ENCODE assay signal across 16 cellular contexts in the genomic region with DNA sequence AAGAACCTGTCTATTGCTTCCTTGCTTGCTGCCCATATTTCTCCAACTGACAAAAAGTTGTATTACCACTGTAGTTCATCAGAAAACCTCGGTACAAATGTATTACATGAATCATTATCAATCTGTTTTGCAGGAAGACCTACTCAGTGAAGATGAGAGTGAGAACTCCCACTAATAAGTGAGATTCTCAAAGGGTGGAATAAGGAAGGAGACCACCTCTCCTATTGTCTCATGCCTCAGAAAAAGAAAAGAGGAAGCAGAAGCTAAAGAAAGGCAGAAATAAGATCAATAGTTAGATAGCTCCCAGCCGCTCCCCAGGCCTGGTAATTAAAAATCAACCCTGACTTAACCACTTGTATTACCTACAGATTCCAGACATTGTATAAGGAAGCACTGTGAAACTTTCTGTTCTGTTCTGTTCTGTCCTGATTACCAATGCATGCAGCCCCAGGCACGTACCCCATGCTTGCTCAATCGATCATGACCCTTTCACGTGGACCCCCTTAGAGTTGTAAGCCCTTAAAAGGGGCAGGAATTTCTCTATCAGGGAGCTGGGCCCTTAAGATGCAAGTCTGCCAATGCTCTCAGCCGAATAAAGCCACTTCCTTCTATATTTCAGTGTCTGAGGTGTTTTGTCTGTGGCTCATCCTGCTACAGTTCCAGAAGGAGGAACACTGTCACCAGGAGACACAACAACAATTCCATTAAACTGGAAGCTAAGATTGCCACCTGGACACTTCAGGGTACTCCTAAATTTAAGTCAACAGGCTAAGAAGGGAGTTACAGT.
"Had no signal": no experiment of that assay in that cellular context is flagged by ENCODE, and none has a peak within 500 bp of the region (broad histone marks: within the 10 kb centered on the region; RNA-seq: fewer than 3 reads in every experiment).

No MANE protein-coding gene starts in this region.

- DNase-seq: dermis blood vessel endothelial cell; foreskin keratinocyte; left colon; left ventricle myocardium superior; mesenchymal stem cell; midbrain; nucleus accumbens; pancreas; right cardiac atrium; stimulated activated CD4-positive, alpha-beta T cell treated with anti-CD3 and anti-CD28 coated beads, Interleukin-2, amount 100 ng/mL, for 48 hours; stimulated activated naive CD4-positive, alpha-beta T cell treated with Interleukin-2 at 50 U/mL for 16 hours; thyroid gland had no signal

- H3K27me3 Mint-ChIP-seq: natural killer cell treated with Interleukin-12 subunit alpha and Interleukin-12 subunit beta and Interleukin-15 and Interleukin-18, amount 100 ng/mL, for 72 hours; progenitor cell of endocrine pancreas; type B pancreatic cell had no signal

- H3K36me3 Mint-ChIP-seq: type B pancreatic cell had no signal

- H3K4me3 Mint-ChIP-seq: natural killer cell treated with Interleukin-12 subunit alpha and Interleukin-12 subunit beta and Interleukin-15 and Interleukin-18, amount 100 ng/mL, for 72 hours; neural progenitor cell; type B pancreatic cell had no signal

- H3K27ac Mint-ChIP-seq: natural killer cell treated with Interleukin-12 subunit alpha and Interleukin-12 subunit beta and Interleukin-15 and Interleukin-18, amount 100 ng/mL, for 72 hours; neural progenitor cell; type B pancreatic cell had no signal
